Comparison of ENCODE assay signal across 8 cellular contexts in the genomic region with DNA sequence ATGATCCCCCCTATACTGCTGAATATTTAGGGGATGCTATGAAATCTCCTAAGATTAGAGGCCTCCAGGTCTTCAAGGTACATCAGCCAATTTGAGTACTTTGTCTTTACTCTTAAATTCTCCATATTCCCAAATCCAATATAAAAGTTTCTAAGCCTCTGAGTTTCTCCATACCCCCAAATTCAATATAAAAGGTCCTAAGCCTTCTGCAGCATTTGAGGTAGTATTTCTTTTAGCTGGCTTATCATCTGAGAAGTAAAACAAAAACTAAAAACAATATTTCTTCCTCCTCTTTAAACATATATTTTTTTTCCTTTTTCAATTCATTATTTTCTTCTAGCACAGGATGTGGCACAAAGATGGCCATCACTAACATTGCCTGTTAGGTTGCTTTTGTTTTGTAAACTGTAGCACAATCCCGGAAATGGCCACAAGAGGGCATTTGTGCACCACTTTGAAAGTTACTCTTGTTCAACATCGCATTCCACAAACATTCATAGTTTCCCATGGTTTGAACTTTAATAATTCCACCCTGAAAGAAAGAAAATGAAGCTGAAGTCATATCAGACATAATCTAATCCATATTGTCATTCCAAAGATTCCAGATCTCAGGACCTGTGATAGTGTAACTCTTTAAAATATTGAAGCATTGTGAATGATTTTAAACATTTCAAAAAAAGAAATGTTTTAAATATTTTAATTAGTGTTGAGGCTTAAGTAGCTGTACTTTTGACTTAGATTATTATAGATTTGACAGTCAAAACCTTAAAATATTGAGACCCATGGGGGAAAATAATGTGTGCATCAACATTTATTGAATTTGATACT. TPM values are rescaled to one million over a fixed set of nuclear protein-coding genes. Genes with fewer than 3 reads are reported as not detected.
DNase-seq lines count a peak whose midpoint lies in the region; ATAC-seq and FAIRE-seq lines count a peak whose summit lies in the region.

No MANE protein-coding gene starts in this region.

- ATAC-seq in GM21825 (IDR thresholded peaks at IDR 0.05; ENCODE audit: unreplicated experiment): peak; percentile 92

- DNase-seq in NOMO-1 treated with DMSO at 0.1 percent for 48 hours (lab: John Stamatoyannopoulos, UW; ENCODE audit: unreplicated experiment) (peak; percentile 38), NOMO-1 treated with dmso at 0.1 percent for 144 hours (lab: John Stamatoyannopoulos, UW; ENCODE audit: unreplicated experiment) (no peak), KBM-7 (peak; percentile 57), dermis blood vessel endothelial cell (peak; percentile 79), lung microvascular endothelial cell (ENCODE audit: low read depth in 2 of 2) (peak; percentile 64 to 76)
- peak; percentile 0 to 19 for DNase-seq in stimulated activated CD8-positive, alpha-beta memory T cell treated with anti-CD3 and anti-CD28 coated beads, Interleukin-7, amount 100 ng/mL, for 1 hour (ENCODE audit: low read depth in 2 of 2)

- FAIRE-seq in TTC549 (lab: Jason Lieb, UNC): peak; percentile 69

- in situ Hi-C loops in KBM-7 (cut with MboI; ENCODE audit: low pct_unique_long_range_greater_than_20kb, low sequenced_read_pairs): no loop called here

RNA-seq across cellular contexts. Expression of a gene that starts 21.0 kb away (rescaled TPM):
- total RNA-seq in dermis blood vessel endothelial cell (not detected in 2 replicates), lung microvascular endothelial cell (not detected in 2 replicates)

RNA-seq across cellular contexts. Expression of a gene that starts 26.0 kb away (rescaled TPM):
- total RNA-seq in dermis blood vessel endothelial cell: not detected in 2 replicates
- total RNA-seq in lung microvascular endothelial cell: not detected in 2 replicates

RNA-seq across cellular contexts. Expression of a gene that starts 48.8 kb away (rescaled TPM):
- not detected in 2 replicates for total RNA-seq in dermis blood vessel endothelial cell
- total RNA-seq in lung microvascular endothelial cell: not detected in 2 replicates
